ENCODE assay signal across 14 cellular contexts in genomic region chr17:14442798-14443553, GRCh38.
A peak's percentile ranks its signal among the peaks of the same experiment; 100 is the strongest.
DNase-seq lines count a peak whose midpoint lies in the region; ATAC-seq and TF ChIP-seq lines count a peak whose summit lies in the region.
"Had no signal": no experiment of that assay in that cellular context is flagged by ENCODE, and none has a peak within 500 bp of the region (broad histone marks: within the 10 kb centered on the region; RNA-seq: fewer than 3 reads in every experiment).

No MANE protein-coding gene starts in this region.

- H3K4me3 Mint-ChIP-seq in CD4-positive, CD25-positive, alpha-beta regulatory T cell = no peak overlapping the region
- H3K4me3 Mint-ChIP-seq: H9 had no signal

- no peak overlapping the region for H3K27ac ChIP-seq in CD4-positive, CD25-positive, alpha-beta regulatory T cell (ENCODE audit: insufficient read depth, low read length, poor library complexity, severe bottlenecking)
- H3K27ac ChIP-seq in OCI-LY7 (ENCODE audit: low read depth, low read length, poor library complexity, severe bottlenecking) (no peak overlapping the region), smooth muscle cell (ENCODE audit: low read depth) (no peak overlapping the region), lower lobe of right lung (no peak overlapping the region), left lung (no peak overlapping the region)
- H3K27ac ChIP-seq: RWPE1, SJCRH30 had no signal

- DNase-seq in CD4-positive, CD25-positive, alpha-beta regulatory T cell = no peak
- DNase-seq in OCI-LY7 (ENCODE audit: low spot score) (no peak), fibroblast of peridontal ligament (ENCODE audit: extremely low read depth) (peak; percentile 11), smooth muscle cell (lab: John Stamatoyannopoulos, UW; ENCODE audit: unreplicated experiment) (no peak), lower lobe of right lung (no peak), left lung (no peak)
- DNase-seq: DMS 273 treated with DMSO at 0.1 percent for 48 hours, H9, NCI-H1436 treated with DMSO at 0.1 percent for 48 hours, NCI-H2081, NCI-H524 had no signal

- CTCF ChIA-PET in OCI-LY7 (lab: Charles Lee; ENCODE audit: unreplicated experiment) = no interaction called here

- no peaks in the 10 kb centered on the region for H3K4me1 ChIP-seq in CD4-positive, CD25-positive, alpha-beta regulatory T cell (ENCODE audit: control insufficient read depth, insufficient read depth, low read length, poor library complexity, severe bottlenecking)
- H3K4me1 ChIP-seq in OCI-LY7 (ENCODE audit: insufficient read depth, low read length, poor library complexity, severe bottlenecking) = peaks cover 19% of the 10 kb centered on the region
- no peaks in the 10 kb centered on the region for H3K4me1 ChIP-seq in smooth muscle cell (ENCODE audit: low read depth)
- no peaks in the 10 kb centered on the region for H3K4me1 ChIP-seq in lower lobe of right lung
- H3K4me1 ChIP-seq in left lung = no peaks in the 10 kb centered on the region

- H3K9me2 ChIP-seq in OCI-LY7 (ENCODE audit: insufficient read depth, low read length) = no peaks in the 10 kb centered on the region

- no peaks in the 10 kb centered on the region for H3K9me3 ChIP-seq in CD4-positive, CD25-positive, alpha-beta regulatory T cell (ENCODE audit: control insufficient read depth in 2 of 2, low read length in 2 of 2)
- H3K9me3 ChIP-seq in OCI-LY7 (ENCODE audit: low read length) (no peaks in the 10 kb centered on the region), smooth muscle cell (replicated peaks; ENCODE audit: low read depth) (no peaks in the 10 kb centered on the region), lower lobe of right lung (no peaks in the 10 kb centered on the region), left lung (no peaks in the 10 kb centered on the region)
- H3K9me3 ChIP-seq: SJCRH30 had no signal

- peaks cover 4% of the 10 kb centered on the region for H3K36me3 Mint-ChIP-seq in CD4-positive, CD25-positive, alpha-beta regulatory T cell

- no peak overlapping the region for H3K4me2 ChIP-seq in OCI-LY7 (ENCODE audit: low read length)
- H3K4me2 ChIP-seq in smooth muscle cell = peak overlapping the region; percentile 5

- no peak for ATAC-seq in CD4-positive, CD25-positive, alpha-beta regulatory T cell (ENCODE audit: low read depth in 2 of 2)
- no peak for ATAC-seq in lower lobe of right lung
- ATAC-seq in left lung = no peak
- no peak for ATAC-seq in HG03108 (IDR thresholded peaks at IDR 0.05; ENCODE audit: unreplicated experiment)

- H3K4me1 Mint-ChIP-seq in CD4-positive, CD25-positive, alpha-beta regulatory T cell = peaks cover 10 to 27% (median 14%) of the 10 kb centered on the region in 4 donors
- H3K4me1 Mint-ChIP-seq: H9 had no signal

- no peaks in the 10 kb centered on the region for H3K36me3 ChIP-seq in CD4-positive, CD25-positive, alpha-beta regulatory T cell (ENCODE audit: control insufficient read depth, insufficient read depth, low read length)
- H3K36me3 ChIP-seq in OCI-LY7 (ENCODE audit: insufficient read depth, low read length) (no peaks in the 10 kb centered on the region), smooth muscle cell (ENCODE audit: low read depth) (no peaks in the 10 kb centered on the region), lower lobe of right lung (no peaks in the 10 kb centered on the region), left lung (no peaks in the 10 kb centered on the region)
- H3K36me3 ChIP-seq: SJCRH30 had no signal

- H2AFZ ChIP-seq in OCI-LY7 (ENCODE audit: low read length) (peak overlapping the region; percentile 35; the same call in 1 of the 2 replicates), smooth muscle cell (ENCODE audit: low read depth) (no peak overlapping the region)

- H3K79me2 ChIP-seq in OCI-LY7 (ENCODE audit: insufficient read depth, low read depth, low read length) (no peaks in the 10 kb centered on the region), smooth muscle cell (ENCODE audit: low read depth) (no peaks in the 10 kb centered on the region)

- WGBS in smooth muscle cell (ENCODE audit: low lambda C conversion rate) = 62% methylated on average over 4 of the region's 4 CpGs

- no peak overlapping the region for H3K4me3 ChIP-seq in CD4-positive, CD25-positive, alpha-beta regulatory T cell (ENCODE audit: low read depth, low read length)
- H3K4me3 ChIP-seq in OCI-LY7 (ENCODE audit: low read depth, low read length, poor library complexity, severe bottlenecking) (no peak overlapping the region), smooth muscle cell (no peak overlapping the region), lower lobe of right lung (no peak overlapping the region), left lung (no peak overlapping the region)
- H3K4me3 ChIP-seq: SJCRH30 had no signal

- no peaks in the 10 kb centered on the region for H3K27me3 Mint-ChIP-seq in CD4-positive, CD25-positive, alpha-beta regulatory T cell

- no peaks in the 10 kb centered on the region for H3F3A ChIP-seq in smooth muscle cell (ENCODE audit: low read depth)

- 0 out of 2 replicates have a peak, but pooled peaks have one; percentile 9 for TF ChIP-seq CTCF in OCI-LY7 (conservative IDR thresholded peaks at IDR 0.05; ENCODE audit: low read length)
- TF ChIP-seq CTCF in smooth muscle cell (IDR thresholded peaks at IDR 0.05; ENCODE audit: borderline replicate concordance, insufficient read depth, poor library complexity, severe bottlenecking) = no peak
- TF ChIP-seq CTCF in lower lobe of right lung (IDR thresholded peaks at IDR 0.05) = no peak
- no peak for TF ChIP-seq CTCF in left lung (IDR thresholded peaks at IDR 0.05)

- no peaks in the 10 kb centered on the region for H3K27me3 ChIP-seq in CD4-positive, CD25-positive, alpha-beta regulatory T cell (ENCODE audit: control insufficient read depth, insufficient read depth, low read length)
- H3K27me3 ChIP-seq in smooth muscle cell (ENCODE audit: low read depth) (no peaks in the 10 kb centered on the region), lower lobe of right lung (ENCODE audit: low read depth) (no peaks in the 10 kb centered on the region), left lung (no peaks in the 10 kb centered on the region)
- H3K27me3 ChIP-seq: SJCRH30 had no signal

- peak overlapping the region in 2 of 3 donors; percentile 22 to 47 for H3K27ac Mint-ChIP-seq in CD4-positive, CD25-positive, alpha-beta regulatory T cell
- H3K27ac Mint-ChIP-seq: H9 had no signal

- no peaks in the 10 kb centered on the region for H4K20me1 ChIP-seq in OCI-LY7 (ENCODE audit: insufficient read depth, low read length)
- no peaks in the 10 kb centered on the region for H4K20me1 ChIP-seq in smooth muscle cell (ENCODE audit: low read depth)

- intact Hi-C loops in OCI-LY7 (cut with micrococcal nuclease; ENCODE audit: unreplicated experiment) (no loop called here), lower lobe of right lung (cut with DNase I) (no loop called here), left lung (cut with DNase I) (no loop called here)

- POLR2A ChIA-PET in OCI-LY7 (lab: Charles Lee) = no interaction called here

- no TSS peak for BruUV-seq in OCI-LY7 (replicated peaks; lab: Mats Ljungman, UMichigan)

- no peak overlapping the region for H3K9ac ChIP-seq in smooth muscle cell (ENCODE audit: low read depth)

- peaks cover 0 to 3% (median 0%) of the 10 kb centered on the region in 7 donors for H3K9me3 Mint-ChIP-seq in CD4-positive, CD25-positive, alpha-beta regulatory T cell
